Comparison of ENCODE assay signal across 17 cellular contexts in the genomic region with DNA sequence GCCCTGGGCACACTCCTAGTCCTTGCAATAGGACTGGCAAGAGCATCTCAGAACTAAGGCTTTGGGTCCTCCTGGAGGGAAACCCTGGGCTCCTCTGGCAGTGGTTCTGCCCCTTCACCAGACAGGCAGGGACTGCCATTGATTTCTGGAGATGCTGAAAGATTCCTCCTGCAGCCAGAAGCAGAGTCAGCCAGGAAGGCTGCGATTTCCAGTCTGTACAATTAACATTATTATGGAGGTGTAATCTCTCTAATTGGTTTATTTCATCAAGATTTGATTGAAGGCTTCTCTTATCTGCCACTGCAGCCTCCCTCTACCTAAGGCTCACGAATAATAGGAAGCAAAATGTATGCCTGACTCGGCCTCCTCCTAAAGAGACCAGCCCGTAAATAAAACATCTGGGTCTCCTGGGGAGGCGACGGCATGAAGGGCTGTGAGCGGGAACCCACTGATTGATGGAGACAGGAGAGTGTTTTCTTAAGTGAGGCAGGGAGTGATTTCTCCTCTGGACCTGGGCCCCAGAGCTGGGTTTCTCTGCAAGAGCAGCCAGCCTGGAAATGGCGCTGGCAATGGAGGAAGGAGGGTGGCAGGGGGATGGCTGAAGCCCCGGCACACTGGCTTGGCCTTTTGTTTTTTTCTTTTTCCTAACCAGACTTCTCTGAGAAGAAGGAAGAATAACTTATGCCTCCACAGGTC.
"Had no signal": no experiment of that assay in that cellular context is flagged by ENCODE, and none has a peak within 500 bp of the region (broad histone marks: within the 10 kb centered on the region; RNA-seq: fewer than 3 reads in every experiment).

No MANE protein-coding gene starts in this region.

- H3K4me1 ChIP-seq: SJSA1 had no signal

- H3K27me3 ChIP-seq: SJSA1 had no signal

- DNase-seq: KBM-7, MV-4-11, NCI-H1048, NCI-H1105, NCI-H1436 treated with DMSO at 0.1 percent for 48 hours, NCI-H1694, NCI-H187 treated with DMSO at 0.1 percent for 48 hours, NCI-H2029 treated with DMSO at 0.1 percent for 48 hours, NCI-H2171 treated with DMSO at 0.1 percent for 48 hours, NCI-H345, NCI-H446 treated with DMSO at 0.1 percent for 48 hours, NCI-H510A treated with DMSO at 0.1 percent for 48 hours, NCI-H526, Right ventricle myocardium superior, RPMI8226, SIG-M5 had no signal

- H3K9me3 ChIP-seq: SJSA1 had no signal

- H3K36me3 ChIP-seq: SJSA1 had no signal

- H3K4me3 ChIP-seq: SJSA1 had no signal

- H3K27ac ChIP-seq: SJSA1 had no signal
